In genomic region chr10:97914837-97915211, GRCh38 we compare ENCODE assay signal across 8 cellular contexts.
DNase-seq lines count a peak whose midpoint lies in the region; ATAC-seq and TF ChIP-seq lines count a peak whose summit lies in the region.

No MANE protein-coding gene starts in this region.

- intact Hi-C loops in right lobe of liver (cut with DNase I): loop anchor here (5.0 kb wide), 1 partner anchor 127 kb away; no protein-coding TSS in a partner anchor

- H3K27ac ChIP-seq in coronary artery (no peak overlapping the region), right lobe of liver (no peak overlapping the region)

- H3K27me3 ChIP-seq in GM06990 (replicated peaks; ENCODE audit: control insufficient read depth, insufficient read depth, low read length) (no peaks in the 10 kb centered on the region; the same call in none of the 2 replicates), right lobe of liver (no peaks in the 10 kb centered on the region)

- no peak for TF ChIP-seq POLR2A in right lobe of liver (IDR thresholded peaks at IDR 0.05)

- no peaks in the 10 kb centered on the region for H3K36me3 ChIP-seq in GM06990 (ENCODE audit: control insufficient read depth, insufficient read depth, low read length)
- H3K36me3 ChIP-seq in right lobe of liver: no peaks in the 10 kb centered on the region

- 0% methylated on average over 3 of the region's 11 CpGs for WGBS in right lobe of liver (ENCODE audit: insufficient coverage, low coverage, low lambda C conversion rate, missing lambda C conversion rate)

- H3K9me3 ChIP-seq in right lobe of liver: no peaks in the 10 kb centered on the region

- H3K4me1 ChIP-seq in right lobe of liver: no peaks in the 10 kb centered on the region

- DNase-seq in GM06990 (ENCODE audit: extremely low read depth, insufficient read length) (peak; percentile 48), NCI-H510A (lab: John Stamatoyannopoulos, UW) (peak; percentile 74), coronary artery (ENCODE audit: low spot score) (no peak), right lobe of liver (peak; percentile 79 to 84 (median 80))
- peak; percentile 62 to 74 for DNase-seq in activated CD4-positive, alpha-beta T cell treated with anti-CD3 and anti-CD28 coated beads, Interleukin-2, amount 50 U/mL, for 24 hours (ENCODE audit: low read depth in 1 of 2, low spot score in 1 of 2)
- peak; percentile 50 to 63 (median 51) for DNase-seq in stimulated activated CD4-positive, alpha-beta T cell treated with anti-CD3 and anti-CD28 coated beads, TNF-alpha, amount 100 ng/mL, for 4 hours (ENCODE audit: low read depth in 3 of 3)

- H3K4me3 ChIP-seq in GM06990 (replicated peaks; ENCODE audit: low read depth, low read length) (no peak overlapping the region), coronary artery (peak overlapping the region; percentile 46), right lobe of liver (no peak overlapping the region)

- TF ChIP-seq CTCF in GM06990 (IDR thresholded peaks at IDR 0.05; ENCODE audit: insufficient read depth, low read length, poor library complexity, severe bottlenecking) (peak; percentile 92), coronary artery (IDR thresholded peaks at IDR 0.05) (peak; percentile 79), right lobe of liver (IDR thresholded peaks at IDR 0.05) (peak; percentile 90 to 97 (median 95))

- ATAC-seq in HG02973 (IDR thresholded peaks at IDR 0.05; ENCODE audit: unreplicated experiment) (peak; percentile 65), right lobe of liver (peak; percentile 85 to 91 (median 87)), HG02588 (IDR thresholded peaks at IDR 0.05; ENCODE audit: unreplicated experiment) (no peak)
